In genomic region chr3:126200534-126200933, GRCh38 we compare ENCODE assay signal across 9 cellular contexts. TPM values are rescaled to one million over a fixed set of nuclear protein-coding genes. Genes with fewer than 3 reads are reported as not detected.
"Had no signal": no experiment of that assay in that cellular context is flagged by ENCODE, and none has a peak within 500 bp of the region (broad histone marks: within the 10 kb centered on the region; RNA-seq: fewer than 3 reads in every experiment).

No MANE protein-coding gene starts in this region.

- H3K4me3 ChIP-seq: GM23248, HAP-1 had no signal

- H3K36me3 ChIP-seq: HAP-1 had no signal

- H3K27ac ChIP-seq: GM23248, HL-60 had no signal

- H3K4me3 Mint-ChIP-seq: HFFc6, IgD-negative memory B cell had no signal

- FAIRE-seq: HepG2 had no signal

- H3K27ac Mint-ChIP-seq: IgD-negative memory B cell had no signal

- H3K9ac ChIP-seq: GM23248 had no signal

- ATAC-seq: HCT116, HepG2 had no signal

- DNase-seq: GM23248, GOT3, H7 had no signal

- H3K4me1 Mint-ChIP-seq: IgD-negative memory B cell had no signal

- H2AFZ ChIP-seq: GM23248 had no signal

- H3K4me1 ChIP-seq: HAP-1 had no signal

RNA-seq across cellular contexts. Expression of gene ALDH1L1, which starts 20.1 kb away (rescaled TPM):
- total RNA-seq: GM23248 had no signal
- polyA plus RNA-seq: GM23248, IgD-negative memory B cell had no signal
